ENCODE assay signal across 1 cellular context in the genomic region with DNA sequence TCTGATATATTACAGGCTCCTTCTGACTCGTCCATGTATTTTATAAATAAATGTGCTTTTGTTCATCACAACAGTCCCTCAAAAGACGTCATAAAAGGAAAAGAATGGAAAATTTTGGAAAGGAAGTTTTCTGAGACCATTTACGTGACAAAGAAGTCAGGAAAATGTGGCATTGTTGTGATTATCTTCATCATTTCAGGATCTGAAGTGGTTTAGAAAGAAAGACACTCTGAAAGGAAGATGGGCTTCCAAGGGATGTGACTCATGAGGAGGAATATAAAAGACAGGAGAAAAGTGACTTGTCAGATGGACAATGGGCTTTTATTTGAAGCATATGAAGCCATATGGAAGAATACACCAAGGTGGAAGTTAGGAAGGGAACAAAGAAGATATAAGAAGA.
TF ChIP-seq lines count a peak whose summit lies in the region.

No MANE protein-coding gene starts in this region.

TF ChIP-seq in H1, 55 proteins besides CTCF, POLR2A, EP300 and RAD21:
- no peak for TF ChIP-seq KDM5A (IDR thresholded peaks at IDR 0.05; ENCODE audit: low read length)
- TF ChIP-seq KDM4A (IDR thresholded peaks at IDR 0.05; ENCODE audit: low read depth, low read length, severe bottlenecking): no peak
- no peak for TF ChIP-seq JUND (IDR thresholded peaks at IDR 0.05; ENCODE audit: low read length)
- TF ChIP-seq SP1 (IDR thresholded peaks at IDR 0.05; ENCODE audit: low read depth, low read length): no peak
- no peak for TF ChIP-seq SIX5 (IDR thresholded peaks at IDR 0.05; ENCODE audit: low read depth, low read length)
- no peak for TF ChIP-seq SUZ12 (IDR thresholded peaks at IDR 0.05; ENCODE audit: low read length)
- TF ChIP-seq SP2 (IDR thresholded peaks at IDR 0.05; ENCODE audit: low read length): no peak
- no peak for TF ChIP-seq TAF7 (optimal IDR thresholded peaks at IDR 0.05; ENCODE audit: borderline replicate concordance, low read depth, low read length)
- no peak for TF ChIP-seq GTF2F1 (IDR thresholded peaks at IDR 0.05; ENCODE audit: borderline replicate concordance, low read depth, low read length)
- TF ChIP-seq, protein P1, sequence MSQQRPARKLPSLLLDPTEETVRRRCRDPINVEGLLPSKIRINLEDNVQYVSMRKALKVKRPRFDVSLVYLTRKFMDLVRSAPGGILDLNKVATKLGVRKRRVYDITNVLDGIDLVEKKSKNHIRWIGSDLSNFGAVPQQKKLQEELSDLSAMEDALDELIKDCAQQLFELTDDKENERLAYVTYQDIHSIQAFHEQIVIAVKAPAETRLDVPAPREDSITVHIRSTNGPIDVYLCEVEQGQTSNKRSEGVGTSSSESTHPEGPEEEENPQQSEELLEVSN (IDR thresholded peaks at IDR 0.05): no peak
- no peak for TF ChIP-seq BCL11A (IDR thresholded peaks at IDR 0.05; ENCODE audit: low read depth in 2 of 2, low read length in 2 of 2)
- no peak for TF ChIP-seq NANOG (IDR thresholded peaks at IDR 0.05; ENCODE audit: insufficient read depth, low read depth, low read length, poor library complexity, severe bottlenecking)
- TF ChIP-seq, protein P2, sequence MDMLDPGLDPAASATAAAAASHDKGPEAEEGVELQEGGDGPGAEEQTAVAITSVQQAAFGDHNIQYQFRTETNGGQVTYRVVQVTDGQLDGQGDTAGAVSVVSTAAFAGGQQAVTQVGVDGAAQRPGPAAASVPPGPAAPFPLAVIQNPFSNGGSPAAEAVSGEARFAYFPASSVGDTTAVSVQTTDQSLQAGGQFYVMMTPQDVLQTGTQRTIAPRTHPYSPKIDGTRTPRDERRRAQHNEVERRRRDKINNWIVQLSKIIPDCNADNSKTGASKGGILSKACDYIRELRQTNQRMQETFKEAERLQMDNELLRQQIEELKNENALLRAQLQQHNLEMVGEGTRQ (IDR thresholded peaks at IDR 0.05; ENCODE audit: low read length): no peak
- TF ChIP-seq EGR1 (IDR thresholded peaks at IDR 0.05; ENCODE audit: borderline replicate concordance, low read depth, low read length): no peak
